ENCODE assay signal across 7 cellular contexts in the genomic region with DNA sequence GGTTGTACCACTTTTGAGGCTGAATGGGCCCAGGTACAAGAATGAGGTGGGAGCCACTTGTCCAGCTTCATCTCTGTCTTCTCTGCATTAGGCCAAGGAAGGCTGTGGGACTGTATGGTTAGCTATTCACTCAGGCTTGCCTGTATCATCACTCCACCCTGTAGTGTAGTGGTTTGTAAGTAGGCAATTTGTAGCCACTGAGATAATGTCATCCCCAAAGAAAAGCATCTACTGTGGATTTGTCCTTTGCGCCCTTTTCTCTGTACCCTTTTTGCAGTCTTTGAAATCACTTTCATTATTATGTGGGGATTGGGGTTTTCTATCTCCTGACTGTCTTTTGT. TPM values are rescaled to one million over a fixed set of nuclear protein-coding genes. Genes with fewer than 3 reads are reported as not detected.
DNase-seq lines count a peak whose midpoint lies in the region; ATAC-seq and TF ChIP-seq lines count a peak whose summit lies in the region.
"Not testable (repeated sequence)": the region's sequence is repeated elsewhere in the genome, so short reads cannot be mapped to it uniquely, and the experiment has no call there.

No MANE protein-coding gene starts in this region.

- H2AFZ ChIP-seq in mammary epithelial cell (ENCODE audit: low read depth, low read length); osteoblast (ENCODE audit: low read length): not testable (repeated sequence)

- not testable (repeated sequence) for H4K20me1 ChIP-seq in mammary epithelial cell (ENCODE audit: insufficient read depth, low read length); osteoblast (ENCODE audit: insufficient read depth, low read length)

- H3K79me2 ChIP-seq in mammary epithelial cell (ENCODE audit: insufficient read depth, low read length) (peaks cover 93% of the 10 kb centered on the region), osteoblast (ENCODE audit: insufficient read depth, low read length) (peaks cover 100% of the 10 kb centered on the region)

- intact Hi-C loops in Panc1 (cut with micrococcal nuclease; ENCODE audit: unreplicated experiment); mammary epithelial cell (cut with micrococcal nuclease): not testable (repeated sequence)
- intact Hi-C loops in right cardiac atrium (cut with DNase I), result loop anchor here in 1 of 4 donors (10.0 kb wide), 1 partner anchor 54 kb away; no protein-coding TSS in a partner anchor

- POLR2A ChIA-PET in Panc1 (lab: Charles Lee), result not testable (repeated sequence)

- H3K9me3 Mint-ChIP-seq in activated naive CD8-positive, alpha-beta T cell treated with anti-CD3 and anti-CD28 coated beads, Interleukin-2, amount 50 U/mL, for 24 hours, result not testable (repeated sequence)

- H3K27me3 Mint-ChIP-seq in activated naive CD8-positive, alpha-beta T cell treated with anti-CD3 and anti-CD28 coated beads, Interleukin-2, amount 50 U/mL, for 24 hours, result not testable (repeated sequence)

- 94% methylated on average over 1 of the region's 1 CpG for WGBS in mammary epithelial cell (ENCODE audit: low coverage, missing lambda C conversion rate)
- WGBS in right cardiac atrium, result 98% methylated on average over 1 of the region's 1 CpG

- not testable (repeated sequence) for H3K9me3 ChIP-seq in Panc1 (ENCODE audit: control insufficient read depth, insufficient read depth, low read depth, low read length); mammary epithelial cell (replicated peaks; ENCODE audit: insufficient read depth, low read length); right cardiac atrium (ENCODE audit: control insufficient read depth, low read length); osteoblast (ENCODE audit: low read depth, low read length); subcutaneous abdominal adipose tissue (ENCODE audit: control insufficient read depth in 5 of 5, low read length in 5 of 5)

- in situ Hi-C loops in Panc1 (cut with HindIII; ENCODE audit: low pct_unique_long_range_greater_than_20kb, low sequenced_read_pairs); mammary epithelial cell (cut with MboI; ENCODE audit: low sequenced_read_pairs in 2 of 2): not testable (repeated sequence)

- dilution Hi-C loops in mammary epithelial cell (cut with HindIII; ENCODE audit: low sequenced_read_pairs), result not testable (repeated sequence)

- peaks cover 14% of the 10 kb centered on the region for H3K4me1 Mint-ChIP-seq in activated naive CD8-positive, alpha-beta T cell treated with anti-CD3 and anti-CD28 coated beads, Interleukin-2, amount 50 U/mL, for 24 hours

- H3K36me3 ChIP-seq in Panc1 (ENCODE audit: control insufficient read depth, insufficient read depth, low read length); mammary epithelial cell (ENCODE audit: insufficient read depth, low read length); subcutaneous abdominal adipose tissue (ENCODE audit: control insufficient read depth in 5 of 5, insufficient read depth in 5 of 5, low read length in 5 of 5): not testable (repeated sequence)
- peaks cover 33% of the 10 kb centered on the region for H3K36me3 ChIP-seq in osteoblast (ENCODE audit: insufficient read depth, low read length)

- CTCF ChIA-PET in Panc1 (lab: Charles Lee); mammary epithelial cell (lab: Charles Lee; ENCODE audit: low non-redundant PET): not testable (repeated sequence)

- TF ChIP-seq CTCF in Panc1 (IDR thresholded peaks at IDR 0.05); mammary epithelial cell (conservative IDR thresholded peaks at IDR 0.05 in 1 of 2, IDR thresholded peaks at IDR 0.05 in 1 of 2; ENCODE audit: extremely low read depth in 1 of 2, insufficient read depth in 1 of 2, low read depth in 1 of 2, low read length in 2 of 2); foreskin keratinocyte (conservative IDR thresholded peaks at IDR 0.05); osteoblast (IDR thresholded peaks at IDR 0.05; ENCODE audit: extremely low read depth, low read depth, low read length): not testable (repeated sequence)

- not testable (repeated sequence) for H3K27ac ChIP-seq in Panc1 (ENCODE audit: low read length)
- H3K27ac ChIP-seq in mammary epithelial cell (ENCODE audit: insufficient read depth, low read depth, low read length) (peak overlapping the region; percentile 89), foreskin keratinocyte (peak overlapping the region; percentile 96), right cardiac atrium (ENCODE audit: low read length) (peak overlapping the region; percentile 52), osteoblast (ENCODE audit: low read depth, low read length) (peak overlapping the region; percentile 17), subcutaneous abdominal adipose tissue (ENCODE audit: low read depth, low read length) (peak overlapping the region; percentile 71)

- H3K4me3 Mint-ChIP-seq in activated naive CD8-positive, alpha-beta T cell treated with anti-CD3 and anti-CD28 coated beads, Interleukin-2, amount 50 U/mL, for 24 hours, result not testable (repeated sequence)

- not testable (repeated sequence) for H3K4me1 ChIP-seq in Panc1 (ENCODE audit: control insufficient read depth, insufficient read depth, low read length)
- H3K4me1 ChIP-seq in mammary epithelial cell (ENCODE audit: insufficient read depth, low read length) (peaks cover 72% of the 10 kb centered on the region), foreskin keratinocyte (peaks cover 55% of the 10 kb centered on the region), right cardiac atrium (ENCODE audit: control insufficient read depth, insufficient read depth, low read length) (peaks cover 18% of the 10 kb centered on the region), osteoblast (ENCODE audit: insufficient read depth, low read length) (peaks cover 20% of the 10 kb centered on the region), subcutaneous abdominal adipose tissue (ENCODE audit: control insufficient read depth in 5 of 5, insufficient read depth in 5 of 5, low read length in 5 of 5) (peaks cover 6 to 70% (median 18%) of the 10 kb centered on the region in 5 donors)

- not testable (repeated sequence) for H3K4me3 ChIP-seq in Panc1 (ENCODE audit: low read depth in 2 of 2, low read length in 2 of 2); mammary epithelial cell (replicated peaks in 1 of 3; ENCODE audit: insufficient read depth in 1 of 3, low read depth in 2 of 3, low read length in 3 of 3); right cardiac atrium (ENCODE audit: low read length); osteoblast (ENCODE audit: insufficient read depth, low read length); subcutaneous abdominal adipose tissue (ENCODE audit: low read depth in 1 of 5, low read length in 5 of 5)

- H3K27me3 ChIP-seq in Panc1 (ENCODE audit: control insufficient read depth, insufficient read depth, low read length); mammary epithelial cell (ENCODE audit: insufficient read depth, low read length); foreskin keratinocyte; right cardiac atrium (ENCODE audit: control insufficient read depth, insufficient read depth); osteoblast (ENCODE audit: insufficient read depth, low read length); subcutaneous abdominal adipose tissue (ENCODE audit: control insufficient read depth in 5 of 5, insufficient read depth in 4 of 5, low read length in 5 of 5): not testable (repeated sequence)

- not testable (repeated sequence) for H3K36me3 Mint-ChIP-seq in activated naive CD8-positive, alpha-beta T cell treated with anti-CD3 and anti-CD28 coated beads, Interleukin-2, amount 50 U/mL, for 24 hours (ENCODE audit: low read depth)

- peak; percentile 48; the same call in 1 of the 2 replicates for ATAC-seq in Panc1
- peak; percentile 85 for ATAC-seq in activated naive CD8-positive, alpha-beta T cell treated with anti-CD3 and anti-CD28 coated beads, Interleukin-2, amount 50 U/mL, for 24 hours
- not testable (repeated sequence) for ATAC-seq in foreskin keratinocyte, right cardiac atrium

- not testable (repeated sequence) for H3K9ac ChIP-seq in mammary epithelial cell (ENCODE audit: insufficient read depth, low read length); subcutaneous abdominal adipose tissue (ENCODE audit: low read length in 5 of 5)

- BruUV-seq in Panc1 (replicated peaks; lab: Mats Ljungman, UMichigan); mammary epithelial cell (replicated peaks; lab: Mats Ljungman, UMichigan): not testable (repeated sequence)

- not testable (repeated sequence) for H3K4me2 ChIP-seq in mammary epithelial cell (ENCODE audit: insufficient read depth, low read depth, low read length); osteoblast (ENCODE audit: insufficient read depth, low read length)

- DNase-seq in Panc1 (ENCODE audit: low read depth, low spot score); activated naive CD8-positive, alpha-beta T cell treated with anti-CD3 and anti-CD28 coated beads, Interleukin-2, amount 50 U/mL, for 24 hours; mammary epithelial cell; foreskin keratinocyte; right cardiac atrium; osteoblast (ENCODE audit: insufficient read length, low spot score, missing footprints): not testable (repeated sequence)

- not testable (repeated sequence) for H3K27ac Mint-ChIP-seq in activated naive CD8-positive, alpha-beta T cell treated with anti-CD3 and anti-CD28 coated beads, Interleukin-2, amount 50 U/mL, for 24 hours

RNA-seq across cellular contexts. Expression of a gene that starts 57.3 kb away (rescaled TPM):
- total RNA-seq in Panc1 (2021; ENCODE audit: unreplicated experiment) (88.6 TPM), mammary epithelial cell (100 to 1,000 TPM; 114 to 136 TPM), foreskin keratinocyte (92.1 and 105 TPM in 2 replicates), right cardiac atrium (100 to 1,000 TPM in 2 of 4 donors, 10 to 100 TPM in 2; 72.4 to 176 (median 94.8) TPM), osteoblast (166 and 179 TPM in 2 replicates)
- 36.9 TPM for polyA plus RNA-seq in Panc1 (2012; ENCODE audit: insufficient read length)
- polyA plus RNA-seq in mammary epithelial cell (41.2 TPM), foreskin keratinocyte (12.6 and 14.2 TPM in 2 replicates), right cardiac atrium (26.4 TPM)
- polyA minus RNA-seq in mammary epithelial cell, result 266 TPM
